In genomic region chr10:127498081-127498480, GRCh38 we compare ENCODE assay signal across 43 cellular contexts. TPM values are rescaled to one million over a fixed set of nuclear protein-coding genes. Genes with fewer than 3 reads are reported as not detected.
"Had no signal": no experiment of that assay in that cellular context is flagged by ENCODE, and none has a peak within 500 bp of the region (broad histone marks: within the 10 kb centered on the region; RNA-seq: fewer than 3 reads in every experiment).

No MANE protein-coding gene starts in this region.

- H3K9me3 ChIP-seq: adrenal gland, ascending aorta, breast epithelium, colonic mucosa, esophagus squamous epithelium, gastroesophageal sphincter, heart right ventricle had no signal

- H3K36me3 Mint-ChIP-seq: activated CD8-positive, alpha-beta memory T cell treated with anti-CD3 and anti-CD28 coated beads, Interleukin-2, amount 10 ng/mL, durations not matched to agents 7 days and 5 days; activated naive CD4-positive, alpha-beta T cell treated with anti-CD3 and anti-CD28 coated beads, Interleukin-2, amount 50 U/mL, for 24 hours; activated naive CD8-positive, alpha-beta T cell treated with anti-CD3 and anti-CD28 coated beads for 36 hours; brain had no signal

- H3K27ac Mint-ChIP-seq: activated B cell treated with CpG ODN at 0.5 μM for 24 hours; activated CD8-positive, alpha-beta memory T cell treated with anti-CD3 and anti-CD28 coated beads, Interleukin-2, amount 10 ng/mL, durations not matched to agents 7 days and 5 days; activated CD8-positive, alpha-beta T cell treated with anti-CD3 and anti-CD28 coated beads, Interleukin-2, amount 10 ng/mL, durations not matched to agents 7 days and 5 days; activated naive CD4-positive, alpha-beta T cell treated with anti-CD3 and anti-CD28 coated beads for 36 hours; activated naive CD4-positive, alpha-beta T cell treated with anti-CD3 and anti-CD28 coated beads, Interleukin-2, amount 50 U/mL, for 24 hours; activated naive CD8-positive, alpha-beta T cell treated with anti-CD3 and anti-CD28 coated beads for 36 hours; activated naive CD8-positive, alpha-beta T cell treated with anti-CD3 and anti-CD28 coated beads, Interleukin-2, amount 50 U/mL, for 24 hours; activated T-helper 1 cell treated with anti-CD3 and anti-CD28 coated beads, Interleukin-12 subunit alpha, Interleukin-12 subunit beta, Interleukin-2, Interleukin-4 antibody, amounts not matched to agents 30 ng/mL and 10 ng/mL and 1 ng/mL, durations not matched to agents 14 hours and 24 hours and 36 hours; activated T-helper 2 cell treated with anti-CD3 and anti-CD28 coated beads, Interferon-gamma antibody, Interleukin-2, Interleukin-4, amounts not matched to agents 10 μg/mL and 5 μg/mL and 100 μg/mL, durations not matched to agents 14 hours and 24 hours and 36 hours; T-helper 1 cell treated with Interleukin-12 subunit alpha and Interleukin-12 subunit beta and Interleukin-4 antibody, amounts not matched to agents 30 μg/mL and 1 μg/mL, for 36 hours; T-helper 2 cell treated with Interferon-gamma antibody and Interleukin-4, amounts not matched to agents 5 μg/mL and 100 μg/mL, for 36 hours had no signal

- H3K4me1 ChIP-seq: adrenal gland, ascending aorta, breast epithelium, colonic mucosa, esophagus squamous epithelium, gastroesophageal sphincter had no signal

- H3K36me3 ChIP-seq: adrenal gland, ascending aorta, breast epithelium, cardiac muscle cell, colonic mucosa, esophagus squamous epithelium, gastroesophageal sphincter, heart right ventricle, WERI-Rb-1 had no signal

- H3K4me3 ChIP-seq: adrenal gland, ascending aorta, breast epithelium, cardiac muscle cell, colonic mucosa, esophagus squamous epithelium, gastroesophageal sphincter, heart right ventricle had no signal

- ATAC-seq: activated CD4-positive, CD25-positive, alpha-beta regulatory T cell treated with anti-CD3 and anti-CD28 coated beads, Interleukin-2, amount 50 U/mL, for 24 hours; activated CD8-positive, alpha-beta memory T cell treated with anti-CD3 and anti-CD28 coated beads, Interleukin-2, amount 10 ng/mL, durations not matched to agents 7 days and 5 days; activated CD8-positive, alpha-beta T cell treated with anti-CD3 and anti-CD28 coated beads, Interleukin-2, amount 10 ng/mL, durations not matched to agents 7 days and 5 days; activated naive CD8-positive, alpha-beta T cell treated with anti-CD3 and anti-CD28 coated beads, Interleukin-2, amount 50 U/mL, for 24 hours; gastroesophageal sphincter; heart right ventricle had no signal

- H3K4me1 Mint-ChIP-seq: activated B cell treated with CpG ODN at 0.5 μM for 24 hours; activated CD8-positive, alpha-beta memory T cell treated with anti-CD3 and anti-CD28 coated beads, Interleukin-2, amount 10 ng/mL, durations not matched to agents 7 days and 5 days; activated naive CD4-positive, alpha-beta T cell treated with anti-CD3 and anti-CD28 coated beads, Interleukin-2, amount 50 U/mL, for 24 hours; activated naive CD8-positive, alpha-beta T cell treated with anti-CD3 and anti-CD28 coated beads for 36 hours; activated naive CD8-positive, alpha-beta T cell treated with anti-CD3 and anti-CD28 coated beads, Interleukin-2, amount 50 U/mL, for 24 hours had no signal

- H3K9me3 Mint-ChIP-seq: activated B cell treated with CpG ODN at 0.5 μM for 24 hours; activated naive CD4-positive, alpha-beta T cell treated with anti-CD3 and anti-CD28 coated beads for 36 hours; activated naive CD4-positive, alpha-beta T cell treated with anti-CD3 and anti-CD28 coated beads, Interleukin-2, amount 50 U/mL, for 24 hours; activated naive CD8-positive, alpha-beta T cell treated with anti-CD3 and anti-CD28 coated beads for 36 hours; activated T-helper 1 cell treated with anti-CD3 and anti-CD28 coated beads, Interleukin-12 subunit alpha, Interleukin-12 subunit beta, Interleukin-2, Interleukin-4 antibody, amounts not matched to agents 30 ng/mL and 10 ng/mL and 1 ng/mL, durations not matched to agents 14 hours and 24 hours and 36 hours; activated T-helper 2 cell treated with anti-CD3 and anti-CD28 coated beads, Interferon-gamma antibody, Interleukin-2, Interleukin-4, amounts not matched to agents 10 μg/mL and 5 μg/mL and 100 μg/mL, durations not matched to agents 14 hours and 24 hours and 36 hours; T-helper 1 cell treated with Interleukin-12 subunit alpha and Interleukin-12 subunit beta and Interleukin-4 antibody, amounts not matched to agents 30 μg/mL and 1 μg/mL, for 36 hours; T-helper 2 cell treated with Interferon-gamma antibody and Interleukin-4, amounts not matched to agents 5 μg/mL and 100 μg/mL, for 36 hours had no signal

- H3K27me3 ChIP-seq: adrenal gland, ascending aorta, breast epithelium, cardiac muscle cell, colonic mucosa had no signal

- H3K4me3 Mint-ChIP-seq: activated B cell treated with CpG ODN at 0.5 μM for 24 hours; activated CD8-positive, alpha-beta memory T cell treated with anti-CD3 and anti-CD28 coated beads, Interleukin-2, amount 10 ng/mL, durations not matched to agents 7 days and 5 days; activated CD8-positive, alpha-beta T cell treated with anti-CD3 and anti-CD28 coated beads, Interleukin-2, amount 10 ng/mL, durations not matched to agents 7 days and 5 days; activated naive CD4-positive, alpha-beta T cell treated with anti-CD3 and anti-CD28 coated beads for 36 hours; activated naive CD4-positive, alpha-beta T cell treated with anti-CD3 and anti-CD28 coated beads, Interleukin-2, amount 50 U/mL, for 24 hours; activated naive CD8-positive, alpha-beta T cell treated with anti-CD3 and anti-CD28 coated beads for 36 hours; activated naive CD8-positive, alpha-beta T cell treated with anti-CD3 and anti-CD28 coated beads, Interleukin-2, amount 50 U/mL, for 24 hours; activated T-helper 1 cell treated with anti-CD3 and anti-CD28 coated beads, Interleukin-12 subunit alpha, Interleukin-12 subunit beta, Interleukin-2, Interleukin-4 antibody, amounts not matched to agents 30 ng/mL and 10 ng/mL and 1 ng/mL, durations not matched to agents 14 hours and 24 hours and 36 hours; brain; T-helper 1 cell treated with Interleukin-12 subunit alpha and Interleukin-12 subunit beta and Interleukin-4 antibody, amounts not matched to agents 30 μg/mL and 1 μg/mL, for 36 hours; T-helper 2 cell treated with Interferon-gamma antibody and Interleukin-4, amounts not matched to agents 5 μg/mL and 100 μg/mL, for 36 hours had no signal

- H3K27me3 Mint-ChIP-seq: activated B cell treated with CpG ODN at 0.5 μM for 24 hours; activated CD8-positive, alpha-beta memory T cell treated with anti-CD3 and anti-CD28 coated beads, Interleukin-2, amount 10 ng/mL, durations not matched to agents 7 days and 5 days had no signal

- H3K27ac ChIP-seq: adrenal gland, ascending aorta, breast epithelium, cardiac muscle cell, colonic mucosa, epithelial cell of prostate, esophagus squamous epithelium, gastroesophageal sphincter, heart right ventricle, WERI-Rb-1 had no signal

- DNase-seq: activated B cell treated with CpG ODN at 0.5 μM for 24 hours; activated CD4-positive, alpha-beta T cell treated with anti-CD3 and anti-CD28 coated beads for 48 hours; activated CD4-positive, alpha-beta T cell treated with anti-CD3 and anti-CD28 coated beads, Interleukin-2, amount 50 U/mL, for 1 hour; activated CD4-positive, alpha-beta T cell treated with anti-CD3 and anti-CD28 coated beads, Interleukin-2, amount 50 U/mL, for 48 hours; activated CD8-positive, alpha-beta memory T cell treated with anti-CD3 and anti-CD28 coated beads, Interleukin-2, amount 10 ng/mL, durations not matched to agents 7 days and 5 days; activated CD8-positive, alpha-beta memory T cell treated with anti-CD3 and anti-CD28 coated beads, Interleukin-2, amount 50 U/mL, for 4 hours; activated CD8-positive, alpha-beta T cell treated with anti-CD3 and anti-CD28 coated beads, Interleukin-2, amount 10 ng/mL, durations not matched to agents 7 days and 5 days; activated effector memory CD4-positive, alpha-beta T cell treated with anti-CD3 and anti-CD28 coated beads, Interleukin-2, amount 50 U/mL, for 16 hours; activated naive CD4-positive, alpha-beta T cell treated with anti-CD3 and anti-CD28 coated beads for 36 hours; activated naive CD8-positive, alpha-beta T cell treated with anti-CD3 and anti-CD28 coated beads for 36 hours; activated naive CD8-positive, alpha-beta T cell treated with anti-CD3 and anti-CD28 coated beads, Interleukin-2, amount 50 U/mL, for 24 hours; activated T-cell treated with anti-CD3 and anti-CD28 coated beads, Interleukin-2, amount 50 U/mL, for 1 hour; activated T-cell treated with anti-CD3 and anti-CD28 coated beads, Interleukin-2, amount 50 U/mL, for 48 hours; adrenal gland; amygdala; central memory CD4-positive, alpha-beta T cell; cerebellar nuclear complex; colonic mucosa; effector CD8-positive, alpha-beta T cell; esophagus squamous epithelium; foreskin melanocyte; heart right ventricle; T1000; WERI-Rb-1 had no signal

RNA-seq across cellular contexts. Expression of gene NPS, which starts 51.0 kb away (rescaled TPM):
- total RNA-seq: activated B cell treated with CpG ODN at 0.5 μM for 24 hours; activated CD8-positive, alpha-beta memory T cell treated with anti-CD3 and anti-CD28 coated beads for 36 hours; activated CD8-positive, alpha-beta memory T cell treated with anti-CD3 and anti-CD28 coated beads, Interleukin-2, amount 10 ng/mL, durations not matched to agents 7 days and 5 days; activated CD8-positive, alpha-beta T cell treated with anti-CD3 and anti-CD28 coated beads, Interleukin-2, amount 10 ng/mL, durations not matched to agents 7 days and 5 days; activated naive CD4-positive, alpha-beta T cell treated with anti-CD3 and anti-CD28 coated beads for 36 hours; activated naive CD8-positive, alpha-beta T cell treated with anti-CD3 and anti-CD28 coated beads for 36 hours; activated T-helper 1 cell treated with anti-CD3 and anti-CD28 coated beads, Interleukin-12 subunit alpha, Interleukin-12 subunit beta, Interleukin-2, Interleukin-4 antibody, amounts not matched to agents 30 ng/mL and 10 ng/mL and 1 ng/mL, durations not matched to agents 14 hours and 24 hours and 36 hours; activated T-helper 2 cell treated with anti-CD3 and anti-CD28 coated beads, Interferon-gamma antibody, Interleukin-2, Interleukin-4, amounts not matched to agents 10 μg/mL and 5 μg/mL and 100 μg/mL, durations not matched to agents 14 hours and 24 hours and 36 hours; adrenal gland; ascending aorta; breast epithelium; cardiac muscle cell; colonic mucosa; dermis microvascular lymphatic vessel endothelial cell; endothelial cell of umbilical vein; esophagus squamous epithelium; fibroblast of lung; fibroblast of villous mesenchyme; gastroesophageal sphincter; glomerular endothelial cell; heart right ventricle had no signal
- polyA plus RNA-seq: adrenal gland, cardiac muscle cell, endothelial cell of umbilical vein, esophagus, fibroblast of lung, heart right ventricle had no signal
